ENCODE assay signal across 28 cellular contexts in the genomic region with DNA sequence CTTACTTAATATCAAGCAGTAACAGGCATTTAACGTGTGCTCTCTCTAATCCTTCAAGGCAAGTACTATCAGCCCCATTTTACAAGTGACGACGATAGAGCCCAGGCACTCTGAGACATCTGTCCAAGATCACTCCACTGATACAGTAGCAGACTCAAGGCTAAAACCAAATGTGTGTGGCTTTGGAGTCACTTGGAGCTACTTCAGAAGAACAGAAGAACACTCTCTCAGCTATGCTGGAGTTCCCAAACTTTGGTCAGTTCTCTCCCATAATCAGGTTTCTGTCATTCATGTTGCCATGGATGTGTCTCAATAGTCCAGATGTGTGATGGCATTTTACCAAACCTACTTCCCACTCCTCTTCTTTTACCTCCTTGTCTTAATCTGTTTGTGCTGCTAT. TPM values are rescaled to one million over a fixed set of nuclear protein-coding genes. Genes with fewer than 3 reads are reported as not detected.
"Had no signal": no experiment of that assay in that cellular context is flagged by ENCODE, and none has a peak within 500 bp of the region (broad histone marks: within the 10 kb centered on the region; RNA-seq: fewer than 3 reads in every experiment).

No MANE protein-coding gene starts in this region.

- H3K27ac ChIP-seq: colonic mucosa, neural progenitor cell, parathyroid adenoma, suprapubic skin had no signal

- H3K9me3 Mint-ChIP-seq: dendritic cell treated with granulocyte-macrophage colony-stimulating factor and Interleukin-4, amounts not matched to agents 40 ng/mL and 50 ng/mL, for 4 days; nephron; neural progenitor cell; stimulated activated naive CD8-positive, alpha-beta T cell treated with anti-CD3 and anti-CD28 coated beads, Interleukin-15, amount 100 ng/mL, for 72 hours had no signal

- H3K4me1 Mint-ChIP-seq: central memory CD8-positive, alpha-beta T cell; naive thymus-derived CD4-positive, alpha-beta T cell; neural progenitor cell; stimulated activated naive CD8-positive, alpha-beta T cell treated with anti-CD3 and anti-CD28 coated beads, Interleukin-15, amount 100 ng/mL, for 72 hours had no signal

- ATAC-seq: left colon; naive thymus-derived CD4-positive, alpha-beta T cell; stimulated activated naive CD8-positive, alpha-beta T cell treated with anti-CD3 and anti-CD28 coated beads, Interleukin-15, amount 100 ng/mL, for 72 hours had no signal

- H3K9me3 ChIP-seq: colonic mucosa, esophagus squamous epithelium, suprapubic skin, upper lobe of left lung, vagina had no signal

- H3K4me1 ChIP-seq: colonic mucosa, neural progenitor cell, parathyroid adenoma, vagina had no signal

- H3K27me3 Mint-ChIP-seq: central memory CD8-positive, alpha-beta T cell; dendritic cell treated with granulocyte-macrophage colony-stimulating factor and Interleukin-4, amounts not matched to agents 40 ng/mL and 50 ng/mL, for 4 days; naive thymus-derived CD4-positive, alpha-beta T cell; progenitor cell of endocrine pancreas; stimulated activated naive CD8-positive, alpha-beta T cell treated with anti-CD3 and anti-CD28 coated beads, Interleukin-15, amount 100 ng/mL, for 72 hours had no signal

- H3K36me3 ChIP-seq: colonic mucosa, esophagus squamous epithelium, neural progenitor cell, suprapubic skin, upper lobe of left lung, vagina had no signal

- H3K4me3 ChIP-seq: colonic mucosa, neural progenitor cell, smooth muscle cell, suprapubic skin, upper lobe of left lung, vagina had no signal

- H3K36me3 Mint-ChIP-seq: naive thymus-derived CD4-positive, alpha-beta T cell; neural progenitor cell had no signal

- H3K27ac Mint-ChIP-seq: dendritic cell treated with granulocyte-macrophage colony-stimulating factor and Interleukin-4, amounts not matched to agents 40 ng/mL and 50 ng/mL, for 4 days; naive thymus-derived CD4-positive, alpha-beta T cell; nephron; neural progenitor cell; progenitor cell of endocrine pancreas; stimulated activated naive CD8-positive, alpha-beta T cell treated with anti-CD3 and anti-CD28 coated beads, Interleukin-15, amount 100 ng/mL, for 72 hours had no signal

- DNase-seq: colonic mucosa; effector CD8-positive, alpha-beta T cell; esophagus squamous epithelium; foreskin melanocyte; head of caudate nucleus; kidney; left colon; mammary epithelial cell; mesendoderm; midbrain; naive thymus-derived CD4-positive, alpha-beta T cell; stimulated activated CD4-positive, alpha-beta T cell treated with anti-CD3 and anti-CD28 coated beads, Interleukin-12 subunit alpha, Interleukin-12 subunit beta, amount 100 ng/mL, for 4 hours; stimulated activated CD4-positive, alpha-beta T cell treated with anti-CD3 and anti-CD28 coated beads, Interleukin-1b, Interleukin-23, amount 100 ng/mL, for 48 hours; stimulated activated CD4-positive, alpha-beta T cell treated with anti-CD3 and anti-CD28 coated beads, Interleukin-4, amount 100 ng/mL, for 1 hour; stimulated activated CD8-positive, alpha-beta memory T cell treated with anti-CD3 and anti-CD28 coated beads, Interleukin-4, amount 100 ng/mL, for 48 hours; stimulated activated naive CD4-positive, alpha-beta T cell; stimulated activated naive CD8-positive, alpha-beta T cell treated with anti-CD3 and anti-CD28 coated beads, Interleukin-15, amount 100 ng/mL, for 72 hours had no signal

- H3K4me3 Mint-ChIP-seq: central memory CD8-positive, alpha-beta T cell; dendritic cell treated with granulocyte-macrophage colony-stimulating factor and Interleukin-4, amounts not matched to agents 40 ng/mL and 50 ng/mL, for 4 days; naive thymus-derived CD4-positive, alpha-beta T cell; nephron; neural progenitor cell; stimulated activated naive CD8-positive, alpha-beta T cell treated with anti-CD3 and anti-CD28 coated beads, Interleukin-15, amount 100 ng/mL, for 72 hours had no signal

- H3K27me3 ChIP-seq: colonic mucosa, esophagus squamous epithelium, neural progenitor cell, suprapubic skin, upper lobe of left lung, vagina had no signal

RNA-seq across cellular contexts. Expression of gene PID1, which starts 39.6 kb away (rescaled TPM):
- total RNA-seq: endothelial cell of umbilical vein had no signal
- polyA plus RNA-seq: endothelial cell of umbilical vein had no signal
